12 cellular contexts compared by ENCODE assay signal in genomic region chr6:364609-365540, GRCh38. TPM values are rescaled to one million over a fixed set of nuclear protein-coding genes. Genes with fewer than 3 reads are reported as not detected.
DNase-seq lines count a peak whose midpoint lies in the region; ATAC-seq and TF ChIP-seq lines count a peak whose summit lies in the region.
"Had no signal": no experiment of that assay in that cellular context is flagged by ENCODE, and none has a peak within 500 bp of the region (broad histone marks: within the 10 kb centered on the region; RNA-seq: fewer than 3 reads in every experiment).

No MANE protein-coding gene starts in this region.

- no peaks in the 10 kb centered on the region for H3K27me3 ChIP-seq in mammary epithelial cell (ENCODE audit: insufficient read depth, low read length)

- H3K27me3 Mint-ChIP-seq in nephron (ENCODE audit: low read depth), result peaks cover 5% of the 10 kb centered on the region

- TF ChIP-seq CTCF in nephron (IDR thresholded peaks at IDR 0.05; ENCODE audit: unreplicated experiment in 3 of 3) (no peak), mammary epithelial cell (conservative IDR thresholded peaks at IDR 0.05 in 1 of 2, IDR thresholded peaks at IDR 0.05 in 1 of 2; ENCODE audit: extremely low read depth in 1 of 2, insufficient read depth in 1 of 2, low read depth in 1 of 2, low read length in 2 of 2) (no peak)

- DNase-seq in mammary epithelial cell (no peak), DMS153 (lab: John Stamatoyannopoulos, UW) (no peak), NCI-H446 (lab: John Stamatoyannopoulos, UW) (no peak)
- no peak for DNase-seq in activated CD4-positive, CD25-positive, alpha-beta regulatory T cell (lab: John Stamatoyannopoulos, UW)
- DNase-seq: amygdala, gastrocnemius medialis, nucleus accumbens had no signal

- no peaks in the 10 kb centered on the region for H3K36me3 Mint-ChIP-seq in nephron (ENCODE audit: low read depth)

- H3K36me3 ChIP-seq in mammary epithelial cell (ENCODE audit: insufficient read depth, low read length), result no peaks in the 10 kb centered on the region
- H3K36me3 ChIP-seq: gastrocnemius medialis had no signal

- no peak overlapping the region for H3K9ac ChIP-seq in mammary epithelial cell (ENCODE audit: insufficient read depth, low read length)

- no TSS peak for BruUV-seq in mammary epithelial cell (replicated peaks; lab: Mats Ljungman, UMichigan)

- no peaks in the 10 kb centered on the region for H4K20me1 ChIP-seq in mammary epithelial cell (ENCODE audit: insufficient read depth, low read length)

- H3K4me1 Mint-ChIP-seq in nephron, result peaks cover 60% of the 10 kb centered on the region

- H3K9me3 Mint-ChIP-seq in nephron, result peaks cover 49% of the 10 kb centered on the region

- 57% methylated on average over 11 of the region's 11 CpGs for WGBS in mammary epithelial cell (ENCODE audit: low coverage, missing lambda C conversion rate)

- no peaks in the 10 kb centered on the region for H3K79me2 ChIP-seq in mammary epithelial cell (ENCODE audit: insufficient read depth, low read length)

- in situ Hi-C loops in mammary epithelial cell (cut with MboI; ENCODE audit: low sequenced_read_pairs in 2 of 2), result no loop called here

- no peak overlapping the region for H3K4me2 ChIP-seq in mammary epithelial cell (ENCODE audit: insufficient read depth, low read depth, low read length)

- peaks cover 37% of the 10 kb centered on the region for H3K9me3 ChIP-seq in mammary epithelial cell (replicated peaks; ENCODE audit: insufficient read depth, low read length)
- H3K9me3 ChIP-seq: gastrocnemius medialis had no signal

- dilution Hi-C loops in mammary epithelial cell (cut with HindIII; ENCODE audit: low sequenced_read_pairs), result no loop called here

- ATAC-seq in GM18508 (IDR thresholded peaks at IDR 0.05; ENCODE audit: insufficient read depth, unreplicated experiment) (peak; percentile 38), GM21786 (IDR thresholded peaks at IDR 0.05; ENCODE audit: unreplicated experiment) (peak; percentile 68), HG03442 (IDR thresholded peaks at IDR 0.05; ENCODE audit: unreplicated experiment) (peak; percentile 60)
- ATAC-seq: gastrocnemius medialis had no signal

- H2AFZ ChIP-seq in mammary epithelial cell (ENCODE audit: low read depth, low read length), result no peak overlapping the region

- peak overlapping the region; percentile 77 to 88 (median 84) for H3K27ac Mint-ChIP-seq in nephron

- H3K27ac ChIP-seq in mammary epithelial cell (ENCODE audit: insufficient read depth, low read depth, low read length), result no peak overlapping the region
- H3K27ac ChIP-seq: gastrocnemius medialis had no signal

- H3K4me3 Mint-ChIP-seq in nephron, result peak overlapping the region in 1 of 3 experiments; percentile 39

- no peaks in the 10 kb centered on the region for H3K4me1 ChIP-seq in mammary epithelial cell (ENCODE audit: insufficient read depth, low read length)
- H3K4me1 ChIP-seq: gastrocnemius medialis had no signal

- H3K4me3 ChIP-seq in mammary epithelial cell (replicated peaks in 1 of 3; ENCODE audit: insufficient read depth in 1 of 3, low read depth in 2 of 3, low read length in 3 of 3), result no peak overlapping the region
- H3K4me3 ChIP-seq: gastrocnemius medialis had no signal

- CTCF ChIA-PET in mammary epithelial cell (lab: Charles Lee; ENCODE audit: low non-redundant PET), result no interaction called here

- intact Hi-C loops in mammary epithelial cell (cut with micrococcal nuclease), result no loop called here

RNA-seq across cellular contexts. Expression of gene IRF4, which starts 26.7 kb away (rescaled TPM):
- total RNA-seq in mammary epithelial cell, result not detected
- 0.01 TPM for polyA plus RNA-seq in mammary epithelial cell
- polyA minus RNA-seq in mammary epithelial cell, result not detected
- polyA plus RNA-seq: BJ had no signal
